In genomic region chr5:96062836-96063235, GRCh38 we compare ENCODE assay signal across 1 cellular context.
TF ChIP-seq lines count a peak whose summit lies in the region.

No MANE protein-coding gene starts in this region.

TF ChIP-seq in IMR-90, 13 proteins besides CTCF, POLR2A, EP300 and RAD21 (continued from another document):
- no peak for TF ChIP-seq MAZ (IDR thresholded peaks at IDR 0.05; ENCODE audit: borderline replicate concordance, low read depth, low read length)
- no peak for TF ChIP-seq NFE2L2 (IDR thresholded peaks at IDR 0.05; ENCODE audit: low read depth, low read length)
- no peak for TF ChIP-seq FOS (IDR thresholded peaks at IDR 0.05; ENCODE audit: low read depth, low read length)
- TF ChIP-seq USF2 (IDR thresholded peaks at IDR 0.05; ENCODE audit: low read depth, low read length): no peak
- no peak for TF ChIP-seq RFX5 (IDR thresholded peaks at IDR 0.05; ENCODE audit: low read depth, low read length)
- TF ChIP-seq ELK1 (IDR thresholded peaks at IDR 0.05; ENCODE audit: borderline replicate concordance, low read depth, low read length): no peak
- no peak for TF ChIP-seq CHD1 (IDR thresholded peaks at IDR 0.05; ENCODE audit: low read depth, low read length)
- TF ChIP-seq MXI1 (IDR thresholded peaks at IDR 0.05; ENCODE audit: borderline replicate concordance, low read depth, low read length): no peak
- no peak for TF ChIP-seq SMC3 (IDR thresholded peaks at IDR 0.05; ENCODE audit: low read depth, low read length)
- TF ChIP-seq CEBPB (IDR thresholded peaks at IDR 0.05; ENCODE audit: low read depth, low read length): no peak
